21 cellular contexts compared by ENCODE assay signal in genomic region chr11:127609025-127609788, GRCh38.
DNase-seq lines count a peak whose midpoint lies in the region; ATAC-seq and TF ChIP-seq lines count a peak whose summit lies in the region.
"Had no signal": no experiment of that assay in that cellular context is flagged by ENCODE, and none has a peak within 500 bp of the region (broad histone marks: within the 10 kb centered on the region; RNA-seq: fewer than 3 reads in every experiment).

No MANE protein-coding gene starts in this region.

- no peaks in the 10 kb centered on the region for H3K27me3 ChIP-seq in NT2/D1 (ENCODE audit: insufficient read depth, insufficient read length)
- no peaks in the 10 kb centered on the region for H3K27me3 ChIP-seq in neural progenitor cell
- H3K27me3 ChIP-seq: BLaER1, Peyer's patch, SJCRH30 had no signal

- no peak overlapping the region for H3K4me2 ChIP-seq in neural progenitor cell
- H3K4me2 ChIP-seq: BLaER1 had no signal

- peaks cover 3% of the 10 kb centered on the region for H3K9me3 Mint-ChIP-seq in neural progenitor cell
- H3K9me3 Mint-ChIP-seq in effector memory CD8-positive, alpha-beta T cell: peaks cover 0 to 5% of the 10 kb centered on the region in 2 donors
- H3K9me3 Mint-ChIP-seq: CD8-positive, alpha-beta T cell had no signal

- no peak overlapping the region for H3K4me3 Mint-ChIP-seq in neural progenitor cell
- no peak overlapping the region for H3K4me3 Mint-ChIP-seq in effector memory CD8-positive, alpha-beta T cell
- H3K4me3 Mint-ChIP-seq: CD8-positive, alpha-beta T cell; IgD-negative memory B cell had no signal

- no peaks in the 10 kb centered on the region for H3K36me3 ChIP-seq in NT2/D1 (ENCODE audit: insufficient read depth, insufficient read length, low read length)
- H3K36me3 ChIP-seq in neural progenitor cell: no peaks in the 10 kb centered on the region
- H3K36me3 ChIP-seq: BLaER1, Peyer's patch, SJCRH30 had no signal

- no peaks in the 10 kb centered on the region for H3K36me3 Mint-ChIP-seq in neural progenitor cell
- no peaks in the 10 kb centered on the region for H3K36me3 Mint-ChIP-seq in effector memory CD8-positive, alpha-beta T cell (ENCODE audit: insufficient read depth)
- H3K36me3 Mint-ChIP-seq: CD8-positive, alpha-beta T cell; IgD-negative memory B cell had no signal

- H3K4me1 ChIP-seq in NT2/D1 (ENCODE audit: insufficient read depth, insufficient read length): no peaks in the 10 kb centered on the region
- peaks cover 35% of the 10 kb centered on the region for H3K4me1 ChIP-seq in neural progenitor cell
- H3K4me1 ChIP-seq: BLaER1, Peyer's patch, SJCRH30 had no signal

- H3K27ac ChIP-seq in neural progenitor cell: no peak overlapping the region
- H3K27ac ChIP-seq: BLaER1, Peyer's patch, SJCRH30 had no signal

- no peaks in the 10 kb centered on the region for H3F3A ChIP-seq in neural progenitor cell (ENCODE audit: low read depth)

- H3K9ac ChIP-seq in NT2/D1 (ENCODE audit: insufficient read length, low read depth) (no peak overlapping the region), neural progenitor cell (no peak overlapping the region)
- H3K9ac ChIP-seq: BLaER1 had no signal

- no peak overlapping the region for H3K4me3 ChIP-seq in LNCaP clone FGC (ENCODE audit: low read depth, low read length)
- H3K4me3 ChIP-seq in NT2/D1 (ENCODE audit: insufficient read length, low read depth): no peak overlapping the region
- H3K4me3 ChIP-seq in neural progenitor cell: no peak overlapping the region
- H3K4me3 ChIP-seq: BLaER1, GM12878, Peyer's patch, SJCRH30 had no signal

- no peaks in the 10 kb centered on the region for H4K20me1 ChIP-seq in neural progenitor cell (ENCODE audit: low read depth)
- H4K20me1 ChIP-seq: BLaER1 had no signal

- no peaks in the 10 kb centered on the region for H3K79me2 ChIP-seq in neural progenitor cell (ENCODE audit: low read depth)

- H3K4me1 Mint-ChIP-seq in neural progenitor cell: peaks cover 37% of the 10 kb centered on the region
- H3K4me1 Mint-ChIP-seq in effector memory CD8-positive, alpha-beta T cell (ENCODE audit: low read depth in 2 of 2): no peaks in the 10 kb centered on the region
- H3K4me1 Mint-ChIP-seq: IgD-negative memory B cell had no signal

- H3K27me3 Mint-ChIP-seq in neural progenitor cell (ENCODE audit: insufficient read depth, low read depth): peaks cover 4% of the 10 kb centered on the region
- H3K27me3 Mint-ChIP-seq in effector memory CD8-positive, alpha-beta T cell: no peaks in the 10 kb centered on the region
- H3K27me3 Mint-ChIP-seq: IgD-negative memory B cell had no signal

- no peaks in the 10 kb centered on the region for H3K9me3 ChIP-seq in NT2/D1 (ENCODE audit: insufficient read depth, low read length)
- H3K9me3 ChIP-seq in neural progenitor cell (ENCODE audit: low read depth): no peaks in the 10 kb centered on the region
- H3K9me3 ChIP-seq: BLaER1, Peyer's patch, SJCRH30 had no signal

- no peak overlapping the region for H3K27ac Mint-ChIP-seq in neural progenitor cell
- no peak overlapping the region for H3K27ac Mint-ChIP-seq in effector memory CD8-positive, alpha-beta T cell
- H3K27ac Mint-ChIP-seq: CD8-positive, alpha-beta T cell; IgD-negative memory B cell had no signal

- ATAC-seq in GM19467 (IDR thresholded peaks at IDR 0.05; ENCODE audit: unreplicated experiment): no peak
- no peak for ATAC-seq in GM19035 (IDR thresholded peaks at IDR 0.05; ENCODE audit: unreplicated experiment)
- no peak for ATAC-seq in effector memory CD8-positive, alpha-beta T cell (replicated peaks)
- ATAC-seq: CD8-positive, alpha-beta T cell; GM12878 had no signal

- no peak overlapping the region for H2AFZ ChIP-seq in neural progenitor cell (replicated peaks)

- 0 out of 2 replicates have a peak, but pooled peaks have one; percentile 9 for TF ChIP-seq CTCF in LNCaP clone FGC (IDR thresholded peaks at IDR 0.05; ENCODE audit: control insufficient read depth, extremely low read depth, insufficient read depth)
- TF ChIP-seq CTCF in neural progenitor cell (IDR thresholded peaks at IDR 0.05): peak; percentile 40

- DNase-seq in LNCaP clone FGC (ENCODE audit: low read depth) (no peak), NT2/D1 (ENCODE audit: low read depth, low spot score) (peak; percentile 22), iPS-NIHi7 (ENCODE audit: extremely low spot score) (peak; percentile 74), neural progenitor cell (ENCODE audit: low spot score) (peak; percentile 43)
- DNase-seq in effector memory CD8-positive, alpha-beta T cell: no peak
- DNase-seq: ACHN; CD8-positive, alpha-beta T cell; DND-41; MV-4-11; NCI-H1105 treated with DMSO at 0.1 percent for 48 hours; NCI-H2081; NCI-H2171 treated with DMSO at 0.1 percent for 48 hours; NCI-H446; NCI-H748 treated with DMSO at 0.1 percent for 48 hours; Peyer's patch; SJCRH30 had no signal

Comparison
In these comparisons a context has a peak if more than half of its experiments do, and no peak if none do; other contexts are left out.
1. DNase-seq: peak in NT2/D1 (single experiment), iPS-NIHi7 (single experiment) and neural progenitor cell (single experiment); none in LNCaP clone FGC (single experiment) and effector memory CD8-positive, alpha-beta T cell (0 of 3).